ENCODE assay signal across 8 cellular contexts in the genomic region with DNA sequence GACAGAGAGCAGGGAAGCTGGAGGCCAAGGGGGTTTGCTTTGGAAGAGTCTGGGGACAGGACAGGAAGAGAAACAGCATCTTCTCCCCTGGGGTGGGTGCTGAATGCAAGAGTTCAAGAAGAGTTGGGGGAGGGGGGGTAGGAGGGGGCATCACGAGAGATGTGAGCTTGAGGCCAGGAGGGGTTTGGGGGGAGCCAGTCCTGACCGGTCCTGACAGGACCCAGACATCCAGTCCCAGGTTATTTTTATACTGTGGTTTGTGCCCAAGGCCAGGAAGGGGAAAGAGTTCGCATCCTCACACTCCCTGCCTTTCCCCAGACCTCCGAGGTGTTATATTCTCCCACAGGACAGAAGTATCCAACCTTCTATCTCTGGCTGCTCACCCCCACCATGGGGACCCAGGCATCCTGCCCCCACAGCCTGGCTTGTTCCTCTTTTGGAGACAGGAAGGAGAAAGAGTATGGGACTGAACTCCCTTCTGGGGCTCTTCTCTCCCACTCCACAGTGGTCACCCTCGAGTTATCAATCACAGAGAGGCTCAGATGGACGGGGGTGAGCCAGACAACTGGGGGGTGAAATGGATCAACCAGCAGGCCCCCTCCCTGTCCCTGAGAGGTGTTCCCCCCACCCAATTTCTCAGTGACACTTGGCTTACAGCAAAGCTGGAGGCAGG. TPM values are rescaled to one million over a fixed set of nuclear protein-coding genes. Genes with fewer than 3 reads are reported as not detected.
DNase-seq lines count a peak whose midpoint lies in the region; ATAC-seq and TF ChIP-seq lines count a peak whose summit lies in the region.

No MANE protein-coding gene starts in this region.

- no peaks in the 10 kb centered on the region for H3K27me3 Mint-ChIP-seq in T-helper 17 cell

- peak overlapping the region; percentile 97 for H3K4me3 Mint-ChIP-seq in T-helper 17 cell

- TF ChIP-seq CTCF in GM12865 (IDR thresholded peaks at IDR 0.05; ENCODE audit: insufficient read depth, low read depth, low read length, missing control alignments) (no peak), fibroblast of mammary gland (conservative IDR thresholded peaks at IDR 0.05; ENCODE audit: control insufficient read depth, insufficient read depth, low read depth, low read length) (no peak)

- H3K27me3 ChIP-seq in skeletal muscle tissue (ENCODE audit: control insufficient read depth in 3 of 3, insufficient read depth in 3 of 3, low read length in 3 of 3), result no peaks in the 10 kb centered on the region

- H3K4me3 ChIP-seq in GM12865 (ENCODE audit: low read depth, low read length) (peak overlapping the region; percentile 64), fibroblast of mammary gland (ENCODE audit: control insufficient read depth, low read depth, low read length) (peak overlapping the region; percentile 92), skeletal muscle tissue (ENCODE audit: low read length in 3 of 3) (peak overlapping the region; percentile 15 to 88 (median 29))

- H3K27ac Mint-ChIP-seq in T-helper 17 cell, result peak overlapping the region; percentile 89

- H3K9ac ChIP-seq in skeletal muscle tissue (ENCODE audit: low read depth in 1 of 3, low read length in 3 of 3), result peak overlapping the region in 2 of 3 donors; percentile 57 to 93

- H3K4me1 Mint-ChIP-seq in T-helper 17 cell, result peaks cover 38% of the 10 kb centered on the region

- no peak overlapping the region for H3K27ac ChIP-seq in skeletal muscle tissue (ENCODE audit: low read depth, low read length)

- H3K4me1 ChIP-seq in skeletal muscle tissue (ENCODE audit: control insufficient read depth in 3 of 3, insufficient read depth in 3 of 3, low read length in 3 of 3), result peaks cover 24 to 27% (median 25%) of the 10 kb centered on the region in 3 donors

- peaks cover 10% of the 10 kb centered on the region for H3K36me3 Mint-ChIP-seq in T-helper 17 cell (ENCODE audit: low read depth)

- H3K9me3 ChIP-seq in T-helper 17 cell (ENCODE audit: control insufficient read depth, low read length, poor library complexity, severe bottlenecking), result no peaks in the 10 kb centered on the region
- no peaks in the 10 kb centered on the region for H3K9me3 ChIP-seq in skeletal muscle tissue (ENCODE audit: control insufficient read depth in 3 of 3, low read length in 3 of 3)

- no peak for DNase-seq in GM12865 (ENCODE audit: low read depth)
- no peak for DNase-seq in T-helper 17 cell
- DNase-seq in fibroblast of mammary gland (ENCODE audit: low read depth), result no peak
- no peak for DNase-seq in HuH-7.5 (ENCODE audit: low spot score)
- DNase-seq in stimulated activated CD4-positive, alpha-beta T cell treated with anti-CD3 and anti-CD28 coated beads, Interleukin-2, amount 100 ng/mL, for 48 hours, result no peak
- no peak for DNase-seq in stimulated activated CD4-positive, alpha-beta T cell treated with anti-CD3 and anti-CD28 coated beads, Interleukin-4, amount 100 ng/mL, for 1 hour

- peaks cover 8 to 13% (median 10%) of the 10 kb centered on the region in 3 donors for H3K36me3 ChIP-seq in skeletal muscle tissue (ENCODE audit: control insufficient read depth in 3 of 3, insufficient read depth in 3 of 3, low read length in 3 of 3)

- no peak for ATAC-seq in T-helper 17 cell
- no peak for ATAC-seq in GM21529 (IDR thresholded peaks at IDR 0.05; ENCODE audit: unreplicated experiment)

RNA-seq across cellular contexts. Expression of a gene that starts 2.8 kb away (rescaled TPM):
- total RNA-seq in T-helper 17 cell, result 100 to 1,000 TPM in 1 of 2 donors, 10 to 100 TPM in 1; 94.7 to 104 TPM
- 13.6 TPM for total RNA-seq in skeletal muscle tissue

RNA-seq across cellular contexts. Expression of a gene that starts 7.5 kb away (rescaled TPM):
- 1 to 10 TPM; 1.3 TPM for total RNA-seq in T-helper 17 cell
- total RNA-seq in skeletal muscle tissue, result 3.1 TPM

RNA-seq across cellular contexts. Expression of a gene that starts 12.2 kb away (rescaled TPM):
- total RNA-seq in T-helper 17 cell, result 1 to 10 TPM; 1.4 to 1.7 TPM
- not detected for total RNA-seq in skeletal muscle tissue

RNA-seq across cellular contexts. Expression of a gene that starts 39.9 kb away (rescaled TPM):
- total RNA-seq in T-helper 17 cell, result 10 to 100 TPM; 45.2 to 48.1 TPM
- 5.2 TPM for total RNA-seq in skeletal muscle tissue

RNA-seq across cellular contexts. Expression of a gene that starts 46.6 kb away (rescaled TPM):
- total RNA-seq in T-helper 17 cell (10 to 100 TPM; 66.1 to 66.8 TPM), skeletal muscle tissue (30.8 TPM)

Comparison
In these comparisons a context has a peak if more than half of its experiments do, and no peak if none do; other contexts are left out.
1. H3K4me3 ChIP-seq: peak in every context shown above with its lines; median percentile 92 in fibroblast of mammary gland; 64 in GM12865; 29 in skeletal muscle tissue.